8 cellular contexts compared by ENCODE assay signal in genomic region chr7:6272481-6273323, GRCh38. TPM values are rescaled to one million over a fixed set of nuclear protein-coding genes. Genes with fewer than 3 reads are reported as not detected.
DNase-seq lines count a peak whose midpoint lies in the region; ATAC-seq, FAIRE-seq and TF ChIP-seq lines count a peak whose summit lies in the region.

CYTH3 (minus strand) TSS chr7:6272624; CDS start chr7:6272507, 117 bp downstream.

- no peak for TF ChIP-seq CTCF in A549 (IDR thresholded peaks at IDR 0.05)
- TF ChIP-seq CTCF in colonic mucosa (IDR thresholded peaks at IDR 0.05), result no peak

- H3K9me3 ChIP-seq in A549, result no peaks in the 10 kb centered on the region
- H3K9me3 ChIP-seq in colonic mucosa, result no peaks in the 10 kb centered on the region

- no peak for TF ChIP-seq EP300 in A549 (IDR thresholded peaks at IDR 0.05)

- POLR2A ChIA-PET in A549 (lab: Yijun Ruan, JAX), result interaction anchor here (1.2 kb wide), 1 partner anchor 113 kb away, joined by 3 read pairs; no protein-coding TSS in a partner anchor
- POLR2A ChIA-PET in activated CD4-positive, alpha-beta T cell treated with anti-CD3 and anti-CD28 coated beads for 36 hours (lab: Charles Lee), result interaction anchor here (0.6 kb wide), 1 partner anchor 45 kb away, joined by 3 read pairs; no protein-coding TSS in a partner anchor

- H3K36me3 Mint-ChIP-seq in activated CD4-positive, alpha-beta T cell treated with anti-CD3 and anti-CD28 coated beads for 36 hours (ENCODE audit: low read depth), result no peaks in the 10 kb centered on the region

- peaks cover 17% of the 10 kb centered on the region for H3K4me1 Mint-ChIP-seq in activated CD4-positive, alpha-beta T cell treated with anti-CD3 and anti-CD28 coated beads for 36 hours

- H3K27ac ChIP-seq in A549 (peak within 1 kb of the TSS; percentile 82 to 97), colonic mucosa (peak within 1 kb of the TSS; percentile 20)

- no peaks in the 10 kb centered on the region for H3K36me3 ChIP-seq in colonic mucosa

- H3K27ac Mint-ChIP-seq in activated CD4-positive, alpha-beta T cell treated with anti-CD3 and anti-CD28 coated beads for 36 hours, result peak within 1 kb of the TSS; percentile 35

- CTCF ChIA-PET in A549 (lab: Yijun Ruan, JAX), result interaction anchor here (0.6 to 4.8 kb wide), 4 partner anchors 16 to 268 kb away, joined by 3 to 37 read pairs (median 8); no protein-coding TSS in a partner anchor
- CTCF ChIA-PET in activated CD4-positive, alpha-beta T cell treated with anti-CD3 and anti-CD28 coated beads for 36 hours (lab: Charles Lee), result interaction anchor here (0.6 to 1.0 kb wide), 2 partner anchors 27 to 509 kb away, joined by 3 read pairs; no protein-coding TSS in a partner anchor

- peak within 1 kb of the TSS; percentile 75 to 94 for H3K9ac ChIP-seq in colonic mucosa (ENCODE audit: low read depth in 2 of 2, low read length in 2 of 2)

- H3K4me1 ChIP-seq in A549 (peaks cover 38% of the 10 kb centered on the region), colonic mucosa (peaks cover 18% of the 10 kb centered on the region)

- H3K4me3 ChIP-seq in A549, result peak within 1 kb of the TSS; percentile 90
- peak within 1 kb of the TSS; percentile 89 for H3K4me3 ChIP-seq in colonic mucosa

- intact Hi-C loops in activated CD4-positive, alpha-beta T cell treated with anti-CD3 and anti-CD28 coated beads for 36 hours (cut with DNase I, micrococcal nuclease), result loop anchor here in 1 of 2 experiments (1.0 to 5.0 kb wide), 5 partner anchors 51 to 850 kb away; partner anchors contain the start of genes AIMP2, PMS2, RNF216 and TNRC18
- intact Hi-C loops in colonic mucosa (cut with DNase I), result no loop called here
- intact Hi-C loops in left colon (cut with DNase I, micrococcal nuclease), result no loop called here

- DNase-seq in A549 (ENCODE audit: low read depth in 1 of 2, low spot score in 1 of 2), result peak; percentile 76 to 86
- DNase-seq in NCI-H2227 treated with DMSO at 0.1 percent for 48 hours (lab: John Stamatoyannopoulos, UW), result peak; percentile 52
- peak; percentile 84 for DNase-seq in activated CD4-positive, alpha-beta T cell treated with anti-CD3 and anti-CD28 coated beads for 36 hours
- peak; percentile 82 for DNase-seq in colonic mucosa
- peak; percentile 62 to 82 for DNase-seq in left colon
- peak; percentile 40 to 57 (median 54) for DNase-seq in stimulated activated CD4-positive, alpha-beta T cell treated with anti-CD3 and anti-CD28 coated beads, Interleukin-1b, Interleukin-23, amount 100 ng/mL, for 24 hours (ENCODE audit: low read depth in 4 of 4, low spot score in 1 of 4)

- H3K4me2 ChIP-seq in A549, result peak within 1 kb of the TSS; percentile 96

- TF ChIP-seq POLR2A in A549 (IDR thresholded peaks at IDR 0.05; ENCODE audit: low read length) (peak; percentile 89), GM18505 (IDR thresholded peaks at IDR 0.05; ENCODE audit: borderline replicate concordance, extremely low read depth, insufficient read depth, insufficient read length) (peak; percentile 69)

- no peaks in the 10 kb centered on the region for H3K27me3 ChIP-seq in colonic mucosa

- no peak for FAIRE-seq in A549 (lab: Jason Lieb, UNC)

- ATAC-seq in A549 (peak; percentile 76 to 83), GM18505 (IDR thresholded peaks at IDR 0.05; ENCODE audit: unreplicated experiment) (peak; percentile 83), HG02973 (IDR thresholded peaks at IDR 0.05; ENCODE audit: unreplicated experiment) (peak; percentile 87), left colon (peak; percentile 91)
- peak; percentile 94 for ATAC-seq in activated CD4-positive, alpha-beta T cell treated with anti-CD3 and anti-CD28 coated beads for 36 hours

- H3K27me3 Mint-ChIP-seq in activated CD4-positive, alpha-beta T cell treated with anti-CD3 and anti-CD28 coated beads for 36 hours, result peaks cover 19% of the 10 kb centered on the region

- WGBS in A549 (ENCODE audit: missing lambda C conversion rate), result 22% methylated on average over 17 of the region's 67 CpGs

- TF ChIP-seq RAD21 in A549 (conservative IDR thresholded peaks at IDR 0.05 in 1 of 2, IDR thresholded peaks at IDR 0.05 in 1 of 2), result no peak; a peak in 1 of 5 replicates

- peak within 1 kb of the TSS; percentile 80 for H3K4me3 Mint-ChIP-seq in activated CD4-positive, alpha-beta T cell treated with anti-CD3 and anti-CD28 coated beads for 36 hours

- H3K9me3 Mint-ChIP-seq in activated CD4-positive, alpha-beta T cell treated with anti-CD3 and anti-CD28 coated beads for 36 hours (ENCODE audit: low read depth), result no peaks in the 10 kb centered on the region

TF ChIP-seq in A549, 52 proteins besides CTCF, POLR2A, EP300 and RAD21 (continues in another document):
- TF ChIP-seq KDM1A (IDR thresholded peaks at IDR 0.05; ENCODE audit: low read depth) (no peak), PBX3 (IDR thresholded peaks at IDR 0.05) (no peak), TP53 (CRISPR knock-in tag; IDR thresholded peaks at IDR 0.05) (no peak), ZFP36 (IDR thresholded peaks at IDR 0.05; ENCODE audit: borderline replicate concordance, partially characterized antibody) (no peak), MAX (IDR thresholded peaks at IDR 0.05) (peak; percentile 72), MAZ (IDR thresholded peaks at IDR 0.05; ENCODE audit: borderline replicate concordance, low read depth, low read length) (0 out of 2 replicates have a peak, but pooled peaks have one; percentile 20), HEYL (CRISPR knock-in tag; IDR thresholded peaks at IDR 0.05) (no peak), RNF2 (IDR thresholded peaks at IDR 0.05; ENCODE audit: borderline replicate concordance, low read depth) (no peak), ZSCAN20 (CRISPR knock-in tag; IDR thresholded peaks at IDR 0.05) (no peak), CHD2 (IDR thresholded peaks at IDR 0.05; ENCODE audit: low read length, partially characterized antibody) (no peak), HOXA7 (CRISPR knock-in tag; IDR thresholded peaks at IDR 0.05) (no peak), JUN (IDR thresholded peaks at IDR 0.05) (peak; percentile 26 to 58; a peak in 1 of 5 replicates), NPAS2 (CRISPR knock-in tag; IDR thresholded peaks at IDR 0.05; ENCODE audit: borderline replicate concordance) (no peak), CEBPB (IDR thresholded peaks at IDR 0.05) (no peak), HES2 (IDR thresholded peaks at IDR 0.05) (no peak), HOXB5 (CRISPR knock-in tag; IDR thresholded peaks at IDR 0.05) (no peak), NFE2L2 (conservative IDR thresholded peaks at IDR 0.05; ENCODE audit: low read length) (no peak), SREBF2 (IDR thresholded peaks at IDR 0.05) (no peak), HDAC2 (IDR thresholded peaks at IDR 0.05) (no peak), POLR2AphosphoS2 (conservative IDR thresholded peaks at IDR 0.05; ENCODE audit: low read length) (no peak), SMC3 (IDR thresholded peaks at IDR 0.05) (no peak; the same call in 2 of the 3 replicates), HOXB13 (CRISPR knock-in tag; IDR thresholded peaks at IDR 0.05; ENCODE audit: low read depth) (no peak), CHD4 (IDR thresholded peaks at IDR 0.05; ENCODE audit: borderline replicate concordance) (no peak), FOXS1 (CRISPR knock-in tag; IDR thresholded peaks at IDR 0.05) (no peak), BCL3 (IDR thresholded peaks at IDR 0.05) (peak; percentile 78; the same call in 2 of the 3 replicates)

RNA-seq across cellular contexts. Expression of gene CYTH3, which starts in this region (rescaled TPM):
- polyA plus RNA-seq in A549 (2011; rRNA removed) (15.5 and 18.6 TPM in 2 replicates), A549 (2017; fragmentation: RNase III; extraction: RNeasy Plus Mini Kit Qiagen cat#74134 plus additional on column Dnase treatment) (22.0 to 24.2 TPM (median 22.9 TPM) in 3 replicates)
- polyA plus RNA-seq in A549 (2012; cell fraction: cytosol; rRNA removed), result 30.6 and 31.2 TPM in 2 replicates
- 86.5 and 97.8 TPM in 2 replicates for polyA plus RNA-seq in A549 (2012; cell fraction: nucleus; rRNA removed)
- polyA minus RNA-seq in A549 (2011; rRNA and poly(A)+ RNA removed), result 12.8 and 15.3 TPM in 2 replicates
- 1 to 10 TPM in 1 of 2 experiments, under 1 TPM in 1; 0.75 to 1.2 TPM for total RNA-seq in activated CD4-positive, alpha-beta T cell treated with anti-CD3 and anti-CD28 coated beads for 36 hours
- total RNA-seq in colonic mucosa (10 to 100 TPM in 1 of 2 donors, 1 to 10 TPM in 1; 9.1 to 11.3 TPM), left colon (10 to 100 TPM; 12.8 to 13.2 TPM)

Comparison
In these comparisons a context has a peak if more than half of its experiments do, and no peak if none do; other contexts are left out.
1. Peak in every context shown above with its lines: DNase-seq, ATAC-seq, H3K4me3 ChIP-seq and H3K27ac ChIP-seq.
2. RNA of gene CYTH3 (total RNA-seq): 12.8 to 13.2 TPM in left colon and 9.1 to 11.3 TPM in colonic mucosa; 0.75 to 1.2 TPM in activated CD4-positive, alpha-beta T cell treated with anti-CD3 and anti-CD28 coated beads for 36 hours; every median in the first group is over 4 times any median in the second.